8 cellular contexts compared by ENCODE assay signal in the genomic region with DNA sequence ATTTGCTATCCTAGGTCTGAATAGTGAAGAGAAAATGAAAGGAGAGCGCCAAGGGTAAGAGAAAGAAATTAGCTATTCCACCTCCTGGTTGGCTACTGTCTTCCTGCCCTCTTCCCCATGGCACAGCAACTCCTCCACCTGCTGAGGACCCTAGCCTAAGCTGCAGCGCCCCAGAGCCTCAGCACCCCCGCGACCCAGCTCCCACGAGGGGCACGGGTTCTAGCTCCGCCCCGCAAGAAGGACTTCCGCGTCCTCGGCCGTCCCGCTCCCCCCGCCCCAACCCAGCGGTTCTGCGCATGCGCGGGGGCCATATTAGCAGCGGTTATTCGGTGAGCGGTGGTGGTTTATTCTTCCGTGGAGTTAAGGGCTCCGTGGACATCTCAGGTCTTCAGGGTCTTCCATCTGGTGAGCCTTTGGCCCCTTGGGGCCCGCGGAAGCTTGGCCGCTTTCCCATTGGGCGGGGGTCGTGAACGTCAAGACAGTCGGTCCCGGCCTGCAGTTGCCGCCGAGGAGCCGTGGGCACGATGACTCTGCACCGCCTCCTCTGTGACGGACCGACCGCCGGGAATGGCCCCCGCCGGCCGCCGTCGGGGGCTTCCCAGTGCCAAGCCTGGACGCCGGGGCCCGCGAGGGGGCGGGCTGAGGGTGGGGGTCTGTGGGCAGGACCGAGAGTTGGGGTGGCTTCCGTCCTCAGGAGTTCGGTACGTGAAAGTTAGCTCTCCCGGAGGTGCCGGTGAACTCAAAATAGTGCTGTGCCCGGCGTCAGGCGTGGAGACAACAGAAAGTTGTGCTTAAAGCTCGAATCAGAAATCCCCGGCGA. TPM values are rescaled to one million over a fixed set of nuclear protein-coding genes. Genes with fewer than 3 reads are reported as not detected.
DNase-seq lines count a peak whose midpoint lies in the region; ATAC-seq and TF ChIP-seq lines count a peak whose summit lies in the region.

A gene (plus strand): TSS at position 310 of the 820 bp plus-strand sequence. CDS start 1,484 bp downstream, outside the sequence.

- no peaks in the 10 kb centered on the region for H3K9me3 Mint-ChIP-seq in natural killer cell

- peak within 1 kb of the TSS; percentile 62 to 98 (median 86) for H3K4me3 ChIP-seq in fibroblast of lung (replicated peaks in 1 of 4; ENCODE audit: control extremely low read depth in 1 of 4, insufficient read depth in 1 of 4, low read depth in 3 of 4, low read length in 4 of 4)

- intact Hi-C loops in natural killer cell (cut with micrococcal nuclease): loop anchor here (1.0 to 2.0 kb wide), 2 partner anchors 102 to 332 kb away; a partner anchor contains a TSS

- H3K27ac ChIP-seq in KOPT-K1 (ENCODE audit: low read depth, low read length, poor library complexity, severe bottlenecking) (peak within 1 kb of the TSS; percentile 94), fibroblast of lung (ENCODE audit: insufficient read depth, low read length) (peak within 1 kb of the TSS; percentile 84)

- H3K4me2 ChIP-seq in fibroblast of lung (ENCODE audit: extremely low read depth, insufficient read depth, low read length): peak within 1 kb of the TSS; percentile 98

- TF ChIP-seq CTCF in fibroblast of lung (conservative IDR thresholded peaks at IDR 0.05 in 1 of 2, IDR thresholded peaks at IDR 0.05 in 1 of 2; ENCODE audit: low read depth in 1 of 2, low read length in 2 of 2) (no peak), natural killer cell (IDR thresholded peaks at IDR 0.05) (no peak)

- peaks cover 31% of the 10 kb centered on the region for H3K79me2 ChIP-seq in fibroblast of lung (ENCODE audit: control insufficient read depth, insufficient read depth, low read length)

- peaks cover 10% of the 10 kb centered on the region for H3K36me3 Mint-ChIP-seq in natural killer cell

- H3K27me3 Mint-ChIP-seq in natural killer cell (ENCODE audit: low read depth in 2 of 2): no peaks in the 10 kb centered on the region

- ATAC-seq in GM21737 (IDR thresholded peaks at IDR 0.05; ENCODE audit: unreplicated experiment) (peak; percentile 71), natural killer cell (peak; percentile 87 to 93 (median 88))

- no peaks in the 10 kb centered on the region for H3K4me1 ChIP-seq in fibroblast of lung (ENCODE audit: control insufficient read depth, extremely low read depth, insufficient read depth, low read length)

- H3K27ac Mint-ChIP-seq in natural killer cell: peak within 1 kb of the TSS; percentile 89 to 92

- H3K36me3 ChIP-seq in KOPT-K1 (ENCODE audit: insufficient read depth, low read length) (peaks cover 39% of the 10 kb centered on the region), fibroblast of lung (ENCODE audit: control insufficient read depth, insufficient read depth, low read length) (peaks cover 4% of the 10 kb centered on the region)

- H3K9ac ChIP-seq in fibroblast of lung (ENCODE audit: insufficient read depth, low read length): peak within 1 kb of the TSS; percentile 96

- H4K20me1 ChIP-seq in fibroblast of lung (ENCODE audit: control insufficient read depth, extremely low read depth, insufficient read depth, low read length): no peaks in the 10 kb centered on the region

- H3K4me1 Mint-ChIP-seq in natural killer cell: peaks cover 32 to 33% of the 10 kb centered on the region in 2 donors

- H3K27me3 ChIP-seq in fibroblast of lung (ENCODE audit: control insufficient read depth, insufficient read depth, low read length): no peaks in the 10 kb centered on the region

- peak within 1 kb of the TSS; percentile 95 for H2AFZ ChIP-seq in fibroblast of lung (ENCODE audit: low read length)

- H3K4me3 Mint-ChIP-seq in natural killer cell: peak within 1 kb of the TSS; percentile 92

- H3K9me3 ChIP-seq in KOPT-K1 (ENCODE audit: insufficient read depth, low read length, poor library complexity, severe bottlenecking) (no peaks in the 10 kb centered on the region), fibroblast of lung (ENCODE audit: control insufficient read depth, insufficient read depth, low read depth, low read length) (no peaks in the 10 kb centered on the region)

- DNase-seq in DMS79 treated with DMSO at 0.1 percent for 48 hours (lab: John Stamatoyannopoulos, UW): peak; percentile 44
- peak; percentile 87 for DNase-seq in RKO (ENCODE audit: low spot score)
- peak; percentile 90 to 92 for DNase-seq in activated T-helper 1 cell treated with anti-CD3 and anti-CD28 coated beads, Interleukin-2, amount 50 U/mL, for 16 hours (ENCODE audit: low read depth in 1 of 2, low spot score in 1 of 2)
- peak; percentile 80 to 88 for DNase-seq in fibroblast of lung (ENCODE audit: low read depth in 2 of 2)
- DNase-seq in natural killer cell: peak; percentile 96
- DNase-seq in stimulated activated naive CD4-positive, alpha-beta T cell treated with Interleukin-2 at 50 U/mL for 16 hours (lab: John Stamatoyannopoulos, UW): peak; percentile 89

RNA-seq across cellular contexts. Expression of the gene that starts here (rescaled TPM):
- 161 and 195 TPM in 2 replicates for total RNA-seq in fibroblast of lung
- polyA plus RNA-seq in fibroblast of lung: 404 and 413 TPM in 2 replicates
- polyA plus RNA-seq in fibroblast of lung (2012): 252 and 265 TPM in 2 replicates
- 9.9 and 17.1 TPM in 2 replicates for polyA minus RNA-seq in fibroblast of lung (ENCODE audit: low replicate concordance)
- total RNA-seq in natural killer cell: 100 to 1,000 TPM in 1 of 3 donors, 10 to 100 TPM in 2; 94.6 to 124 (median 96.4) TPM

Comparison
In these comparisons a context has a peak if more than half of its experiments do, and no peak if none do; other contexts are left out.
1. Peak in every context shown above with its lines: DNase-seq, ATAC-seq, H3K4me3 ChIP-seq and H3K27ac ChIP-seq.
2. DNase-seq: peak in every context shown above with its lines; median percentile 96 in natural killer cell; 91 in activated T-helper 1 cell treated with anti-CD3 and anti-CD28 coated beads, Interleukin-2, amount 50 U/mL, for 16 hours; 89 in stimulated activated naive CD4-positive, alpha-beta T cell treated with Interleukin-2 at 50 U/mL for 16 hours; 87 in RKO; 84 in fibroblast of lung; 44 in DMS79 treated with DMSO at 0.1 percent for 48 hours.